ENCODE assay signal across 7 cellular contexts in genomic region chr15:50354838-50355611, GRCh38. TPM values are rescaled to one million over a fixed set of nuclear protein-coding genes. Genes with fewer than 3 reads are reported as not detected.
DNase-seq lines count a peak whose midpoint lies in the region; ATAC-seq and TF ChIP-seq lines count a peak whose summit lies in the region.

GABPB1 (minus strand) TSS chr15:50355198; CDS start chr15:50309798, 45,400 bp downstream.

- TF ChIP-seq CTCF in VCaP (conservative IDR thresholded peaks at IDR 0.05): no peak

- H3K27me3 ChIP-seq in skeletal muscle tissue (ENCODE audit: control insufficient read depth in 3 of 3, insufficient read depth in 3 of 3, low read length in 3 of 3): no peaks in the 10 kb centered on the region

- H3K27ac ChIP-seq in VCaP (peak within 1 kb of the TSS; percentile 99), skeletal muscle tissue (ENCODE audit: low read depth, low read length) (peak within 1 kb of the TSS; percentile 92)

- in situ Hi-C loops in T47D (cut with HindIII; ENCODE audit: low pct_unique_long_range_greater_than_20kb, low sequenced_read_pairs): no loop called here

- H3K9ac ChIP-seq in skeletal muscle tissue (ENCODE audit: low read depth in 1 of 3, low read length in 3 of 3): peak within 1 kb of the TSS; percentile 91 to 96 (median 96)

- H3K4me1 ChIP-seq in skeletal muscle tissue (ENCODE audit: control insufficient read depth in 3 of 3, insufficient read depth in 3 of 3, low read length in 3 of 3): peaks cover 16 to 44% (median 36%) of the 10 kb centered on the region in 3 donors

- peak within 1 kb of the TSS; percentile 97 for H3K4me3 ChIP-seq in iPS-18c (ENCODE audit: insufficient read depth, low read depth, low read length)
- peak within 1 kb of the TSS; percentile 78 to 97 (median 94) for H3K4me3 ChIP-seq in skeletal muscle tissue (ENCODE audit: low read length in 3 of 3)

- ATAC-seq in GM18520 (IDR thresholded peaks at IDR 0.05; ENCODE audit: unreplicated experiment) (peak; percentile 28), HG03066 (IDR thresholded peaks at IDR 0.05; ENCODE audit: low read depth, unreplicated experiment) (peak; percentile 41)

- H3K36me3 ChIP-seq in skeletal muscle tissue (ENCODE audit: control insufficient read depth in 3 of 3, insufficient read depth in 3 of 3, low read length in 3 of 3): peaks cover 0 to 2% (median 0%) of the 10 kb centered on the region in 3 donors

- no peaks in the 10 kb centered on the region for H3K9me3 ChIP-seq in iPS-18c (ENCODE audit: control insufficient read depth, insufficient read depth, low read length)
- H3K9me3 ChIP-seq in skeletal muscle tissue (ENCODE audit: control insufficient read depth in 3 of 3, low read length in 3 of 3): no peaks in the 10 kb centered on the region

- DNase-seq in NCI-H2171 (lab: John Stamatoyannopoulos, UW): peak; percentile 87
- peak; percentile 67 to 95 for DNase-seq in T47D (ENCODE audit: low read depth in 1 of 2, low spot score in 1 of 2)

RNA-seq across cellular contexts. Expression of gene GABPB1, which starts in this region (rescaled TPM):
- total RNA-seq in skeletal muscle tissue: 28.2 TPM

Comparison
In these comparisons a context has a peak if more than half of its experiments do, and no peak if none do; other contexts are left out.
1. Peak in every context shown above with its lines: DNase-seq, ATAC-seq, H3K4me3 ChIP-seq and H3K27ac ChIP-seq.